25 cellular contexts compared by ENCODE assay signal in the genomic region with DNA sequence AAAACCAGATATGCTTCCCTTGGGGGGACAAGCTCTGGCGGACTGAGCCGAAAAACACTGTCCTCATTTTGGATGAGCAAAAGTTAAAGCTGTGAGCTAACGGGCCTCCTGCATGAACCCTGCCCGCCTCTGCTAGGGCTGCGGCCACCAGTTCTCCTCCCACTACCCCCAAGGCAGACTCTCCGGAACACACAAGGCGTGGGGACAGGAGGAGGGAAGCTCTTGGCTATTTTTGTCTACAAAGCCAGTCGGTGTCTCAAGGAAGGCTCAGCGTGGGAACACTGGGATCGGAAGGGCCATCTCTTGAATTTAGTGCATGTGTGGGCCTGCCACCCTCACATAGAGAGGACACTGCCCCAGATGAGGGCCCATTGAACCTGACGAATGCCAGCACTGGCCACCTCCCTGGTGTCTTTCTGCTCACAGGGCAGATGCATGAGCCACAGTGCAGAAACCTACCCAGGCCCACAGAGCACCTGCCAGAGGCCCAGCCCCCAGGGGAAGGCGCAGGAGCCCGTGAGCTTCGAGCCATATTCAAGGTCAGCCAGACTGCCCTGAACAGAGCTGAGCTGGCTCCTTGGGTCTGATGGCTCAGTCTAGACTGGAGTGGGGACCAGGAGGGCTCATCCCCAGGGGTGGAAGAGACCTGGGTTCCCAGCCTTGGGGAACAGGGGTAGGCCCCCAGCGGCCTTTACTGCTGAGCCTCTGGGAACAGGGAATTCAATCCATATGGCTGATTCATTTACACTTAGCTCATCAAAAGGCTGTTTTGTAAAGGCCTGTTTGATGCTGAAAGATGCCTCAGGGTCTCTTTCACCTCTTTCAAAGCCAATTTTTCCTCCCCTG. TPM values are rescaled to one million over a fixed set of nuclear protein-coding genes. Genes with fewer than 3 reads are reported as not detected.
DNase-seq lines count a peak whose midpoint lies in the region; ATAC-seq and TF ChIP-seq lines count a peak whose summit lies in the region.
"Had no signal": no experiment of that assay in that cellular context is flagged by ENCODE, and none has a peak within 500 bp of the region (broad histone marks: within the 10 kb centered on the region; RNA-seq: fewer than 3 reads in every experiment).

No MANE protein-coding gene starts in this region.

- H3K27ac Mint-ChIP-seq in chondrocyte (ENCODE audit: unreplicated experiment) (no peak overlapping the region), nephron progenitor cell (peak overlapping the region; percentile 34)
- no peak overlapping the region for H3K27ac Mint-ChIP-seq in naive thymus-derived CD4-positive, alpha-beta T cell
- H3K27ac Mint-ChIP-seq: activated CD8-positive, alpha-beta T cell treated with anti-CD3 and anti-CD28 coated beads, Interleukin-2, amount 10 ng/mL, durations not matched to agents 7 days and 5 days; activated naive CD4-positive, alpha-beta T cell treated with anti-CD3 and anti-CD28 coated beads, Interleukin-2, amount 10 ng/mL, durations not matched to agents 7 days and 5 days; activated T-helper 17 cell treated with anti-CD3 and anti-CD28 coated beads, Interleukin-2, amount 50 U/mL, for 72 hours; immature natural killer cell had no signal

- DNase-seq in H7 = peak; percentile 50
- peak; percentile 68 for DNase-seq in chondrocyte (ENCODE audit: low spot score)
- DNase-seq in nephron progenitor cell = no peak
- no peak for DNase-seq in naive thymus-derived CD4-positive, alpha-beta T cell
- no peak for DNase-seq in DMS114 treated with DMSO at 0.1 percent for 48 hours (lab: John Stamatoyannopoulos, UW; ENCODE audit: unreplicated experiment)
- DNase-seq in body of pancreas = no peak
- DNase-seq: activated CD8-positive, alpha-beta T cell treated with anti-CD3 and anti-CD28 coated beads, Interleukin-2, amount 10 ng/mL, durations not matched to agents 7 days and 5 days; activated naive CD4-positive, alpha-beta T cell treated with anti-CD3 and anti-CD28 coated beads, Interleukin-2, amount 10 ng/mL, durations not matched to agents 7 days and 5 days; amniotic stem cell; CD4-positive, alpha-beta memory T cell; immature natural killer cell; NCI-H1930; NCI-H524 treated with DMSO at 0.1 percent for 48 hours; nucleus accumbens; OCI-M1; psoas muscle; stimulated activated naive CD4-positive, alpha-beta T cell treated with Interleukin-2 at 50 U/mL for 16 hours; T-helper 2 cell had no signal

- peaks cover 6% of the 10 kb centered on the region for H3K4me1 Mint-ChIP-seq in chondrocyte (ENCODE audit: low read depth)
- H3K4me1 Mint-ChIP-seq in nephron progenitor cell = peaks cover 30% of the 10 kb centered on the region
- H3K4me1 Mint-ChIP-seq in naive thymus-derived CD4-positive, alpha-beta T cell = peaks cover 0 to 5% (median 0%) of the 10 kb centered on the region in 7 donors
- H3K4me1 Mint-ChIP-seq: activated naive CD4-positive, alpha-beta T cell treated with anti-CD3 and anti-CD28 coated beads, Interleukin-2, amount 10 ng/mL, durations not matched to agents 7 days and 5 days had no signal

- no peaks in the 10 kb centered on the region for H3K9me3 Mint-ChIP-seq in chondrocyte (ENCODE audit: low read depth)
- H3K9me3 Mint-ChIP-seq in nephron progenitor cell = no peaks in the 10 kb centered on the region
- H3K9me3 Mint-ChIP-seq in naive thymus-derived CD4-positive, alpha-beta T cell = no peaks in the 10 kb centered on the region
- H3K9me3 Mint-ChIP-seq: activated naive CD4-positive, alpha-beta T cell treated with anti-CD3 and anti-CD28 coated beads, Interleukin-2, amount 10 ng/mL, durations not matched to agents 7 days and 5 days; activated T-helper 17 cell treated with anti-CD3 and anti-CD28 coated beads, Interleukin-2, amount 50 U/mL, for 72 hours; CD4-positive, alpha-beta memory T cell; immature natural killer cell had no signal

- TF ChIP-seq CTCF in chondrocyte (IDR thresholded peaks at IDR 0.05) (no peak), nephron progenitor cell (IDR thresholded peaks at IDR 0.05) (no peak), body of pancreas (IDR thresholded peaks at IDR 0.05) (no peak)

- H3K27ac ChIP-seq in BLaER1 (peak overlapping the region; percentile 80), body of pancreas (no peak overlapping the region)
- H3K27ac ChIP-seq in naive thymus-derived CD4-positive, alpha-beta T cell (ENCODE audit: low read depth, low read length) = no peak overlapping the region
- H3K27ac ChIP-seq: A549, psoas muscle had no signal

- peak overlapping the region; percentile 89 for H3K4me2 ChIP-seq in BLaER1
- H3K4me2 ChIP-seq: A549 had no signal

- ATAC-seq in naive thymus-derived CD4-positive, alpha-beta T cell = no peak
- ATAC-seq in GM19395 (IDR thresholded peaks at IDR 0.05; ENCODE audit: unreplicated experiment) (no peak), body of pancreas (no peak)
- ATAC-seq: A549; activated CD8-positive, alpha-beta T cell treated with anti-CD3 and anti-CD28 coated beads, Interleukin-2, amount 10 ng/mL, durations not matched to agents 7 days and 5 days; activated T-helper 17 cell treated with anti-CD3 and anti-CD28 coated beads, Interleukin-2, amount 50 U/mL, for 72 hours; psoas muscle; Right ventricle myocardium inferior had no signal

- WGBS in body of pancreas, 2 donors = 70 to 86% methylated on average over 8 to 15 of the region's 15 CpGs

- H3K36me3 ChIP-seq in BLaER1 = no peaks in the 10 kb centered on the region
- H3K36me3 ChIP-seq in H7 (replicated peaks; ENCODE audit: control insufficient read depth, insufficient read depth, low read length) = no peaks in the 10 kb centered on the region; the same call in none of the 2 replicates
- no peaks in the 10 kb centered on the region for H3K36me3 ChIP-seq in naive thymus-derived CD4-positive, alpha-beta T cell (ENCODE audit: control insufficient read depth in 2 of 3, insufficient read depth in 3 of 3, low read length in 3 of 3)
- no peaks in the 10 kb centered on the region for H3K36me3 ChIP-seq in body of pancreas (replicated peaks in 1 of 2; ENCODE audit: insufficient read depth in 1 of 2, low read depth in 2 of 2)

- CTCF ChIA-PET in naive thymus-derived CD4-positive, alpha-beta T cell (lab: Charles Lee) = no interaction called here

- no peak for TF ChIP-seq POLR2A in body of pancreas (IDR thresholded peaks at IDR 0.05)

- POLR2A ChIA-PET in naive thymus-derived CD4-positive, alpha-beta T cell (lab: Charles Lee) = no interaction called here

- intact Hi-C loops in naive thymus-derived CD4-positive, alpha-beta T cell (cut with micrococcal nuclease) = no loop called here
- intact Hi-C loops in body of pancreas (cut with DNase I) = no loop called here

- H3K27me3 Mint-ChIP-seq in chondrocyte (ENCODE audit: low read depth) = peaks cover 7% of the 10 kb centered on the region
- H3K27me3 Mint-ChIP-seq in nephron progenitor cell (ENCODE audit: low read depth, poor library complexity) = peaks cover 3% of the 10 kb centered on the region
- H3K27me3 Mint-ChIP-seq in naive thymus-derived CD4-positive, alpha-beta T cell = peaks cover 0 to 8% (median 4%) of the 10 kb centered on the region in 5 donors

- H3K27me3 ChIP-seq in BLaER1 (no peaks in the 10 kb centered on the region), H7 (ENCODE audit: control insufficient read depth, insufficient read depth, low read length) (no peaks in the 10 kb centered on the region), body of pancreas (no peaks in the 10 kb centered on the region)
- no peaks in the 10 kb centered on the region for H3K27me3 ChIP-seq in naive thymus-derived CD4-positive, alpha-beta T cell (ENCODE audit: control insufficient read depth in 2 of 2, insufficient read depth in 2 of 2, low read length in 2 of 2)

- H3K9ac ChIP-seq in BLaER1 = peak overlapping the region; percentile 39; the same call in 1 of the 2 replicates

- H3K4me3 Mint-ChIP-seq in chondrocyte (ENCODE audit: unreplicated experiment) (no peak overlapping the region), nephron progenitor cell (no peak overlapping the region)
- no peak overlapping the region for H3K4me3 Mint-ChIP-seq in naive thymus-derived CD4-positive, alpha-beta T cell
- H3K4me3 Mint-ChIP-seq: activated CD8-positive, alpha-beta T cell treated with anti-CD3 and anti-CD28 coated beads, Interleukin-2, amount 10 ng/mL, durations not matched to agents 7 days and 5 days; activated naive CD4-positive, alpha-beta T cell treated with anti-CD3 and anti-CD28 coated beads, Interleukin-2, amount 10 ng/mL, durations not matched to agents 7 days and 5 days; activated T-helper 17 cell treated with anti-CD3 and anti-CD28 coated beads, Interleukin-2, amount 50 U/mL, for 72 hours; CD4-positive, alpha-beta memory T cell; immature natural killer cell had no signal

- H3K4me1 ChIP-seq in BLaER1 = peaks cover 80% of the 10 kb centered on the region
- H3K4me1 ChIP-seq in naive thymus-derived CD4-positive, alpha-beta T cell (ENCODE audit: control insufficient read depth in 2 of 2, insufficient read depth in 2 of 2, low read length in 2 of 2) = no peaks in the 10 kb centered on the region
- no peaks in the 10 kb centered on the region for H3K4me1 ChIP-seq in body of pancreas
- H3K4me1 ChIP-seq: A549, psoas muscle had no signal

- H4K20me1 ChIP-seq in BLaER1 = no peaks in the 10 kb centered on the region

- H3K36me3 Mint-ChIP-seq in chondrocyte (ENCODE audit: low read depth) (no peaks in the 10 kb centered on the region), nephron progenitor cell (ENCODE audit: low read depth) (no peaks in the 10 kb centered on the region)
- no peaks in the 10 kb centered on the region for H3K36me3 Mint-ChIP-seq in naive thymus-derived CD4-positive, alpha-beta T cell
- H3K36me3 Mint-ChIP-seq: activated naive CD4-positive, alpha-beta T cell treated with anti-CD3 and anti-CD28 coated beads, Interleukin-2, amount 10 ng/mL, durations not matched to agents 7 days and 5 days; CD4-positive, alpha-beta memory T cell; immature natural killer cell had no signal

- no peaks in the 10 kb centered on the region for H3K9me3 ChIP-seq in BLaER1
- no peaks in the 10 kb centered on the region for H3K9me3 ChIP-seq in naive thymus-derived CD4-positive, alpha-beta T cell (ENCODE audit: control insufficient read depth in 2 of 3, low read length in 3 of 3)
- H3K9me3 ChIP-seq in body of pancreas = no peaks in the 10 kb centered on the region
- H3K9me3 ChIP-seq: A549, psoas muscle had no signal

- 0 out of 2 replicates have a peak overlapping the region, but pooled peaks have one; percentile 10 for H3K4me3 ChIP-seq in BLaER1
- H3K4me3 ChIP-seq in H7 (ENCODE audit: insufficient read depth, low read depth, low read length) = no peak overlapping the region
- H3K4me3 ChIP-seq in naive thymus-derived CD4-positive, alpha-beta T cell (ENCODE audit: low read length) = no peak overlapping the region
- no peak overlapping the region for H3K4me3 ChIP-seq in body of pancreas
- H3K4me3 ChIP-seq: A549, psoas muscle had no signal

RNA-seq across cellular contexts. Expression of gene HCN4, which starts 38.3 kb away (rescaled TPM):
- total RNA-seq in H7 (2014; rRNA removed; shearing (Covaris generic)) = 5.2 and 8.3 TPM in 2 replicates
- total RNA-seq in chondrocyte (0.05 TPM in 2 of 3 replicates, not detected in the other), body of pancreas (1 to 10 TPM in 1 of 2 donors, under 1 TPM in 1; 0.78 to 2.0 TPM)
- total RNA-seq in naive thymus-derived CD4-positive, alpha-beta T cell = under 1 TPM in 1 of 5 experiments, not detected in 4; 0.02 TPM
- polyA plus RNA-seq in naive thymus-derived CD4-positive, alpha-beta T cell = not detected
- total RNA-seq: activated CD8-positive, alpha-beta T cell treated with anti-CD3 and anti-CD28 coated beads, Interleukin-2, amount 10 ng/mL, durations not matched to agents 7 days and 5 days; activated T-helper 17 cell treated with anti-CD3 and anti-CD28 coated beads, Interleukin-2, amount 50 U/mL, for 72 hours; CD4-positive, alpha-beta memory T cell; Daoy; myocyte; psoas muscle had no signal
- polyA plus RNA-seq: CD4-positive, alpha-beta memory T cell; immature natural killer cell; psoas muscle had no signal

Comparison
In these comparisons a context has a peak if more than half of its experiments do, and no peak if none do; other contexts are left out.
1. DNase-seq: peak in H7 (single experiment) and chondrocyte (single experiment); none in nephron progenitor cell (single experiment), naive thymus-derived CD4-positive, alpha-beta T cell (0 of 9), DMS114 treated with DMSO at 0.1 percent for 48 hours (single experiment) and body of pancreas (0 of 4).